31 cellular contexts compared by ENCODE assay signal in the genomic region with DNA sequence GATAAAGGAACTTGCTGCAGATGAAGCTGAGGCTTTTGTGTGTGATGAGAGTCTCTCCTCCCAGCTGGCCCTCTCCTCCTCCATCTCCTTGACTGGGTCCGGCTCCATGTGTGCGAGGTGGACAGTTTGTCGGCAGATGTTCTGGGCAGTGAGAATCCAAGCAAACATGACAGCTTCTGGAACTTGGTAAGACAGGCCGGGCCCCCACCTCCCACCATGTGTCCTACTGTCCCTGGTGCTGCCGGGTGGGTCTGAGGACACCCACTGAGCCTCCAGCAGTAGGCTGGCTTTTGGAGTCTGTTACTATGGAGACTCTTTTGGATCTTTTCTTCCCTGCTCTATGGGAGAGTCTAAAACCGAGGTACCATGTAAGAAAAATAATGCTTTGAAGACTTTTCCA.
"Had no signal": no experiment of that assay in that cellular context is flagged by ENCODE, and none has a peak within 500 bp of the region (broad histone marks: within the 10 kb centered on the region; RNA-seq: fewer than 3 reads in every experiment).

No MANE protein-coding gene starts in this region.

- H3K4me3 Mint-ChIP-seq: naive thymus-derived CD8-positive, alpha-beta T cell; natural killer cell treated with Interleukin-12 subunit alpha and Interleukin-12 subunit beta and Interleukin-15 and Interleukin-18, amount 100 ng/mL, for 72 hours; nephron progenitor cell; neural crest cell; stimulated activated memory B cell treated with anti-CD40 and anti-IgM and Interleukin-4, amounts not matched to agents 10 μg/mL and 1 μg/mL and 100 μg/mL, for 72 hours; stimulated activated naive CD8-positive, alpha-beta T cell treated with anti-CD3 and anti-CD28 coated beads, Interleukin-15, amount 100 ng/mL, for 72 hours; type B pancreatic cell had no signal

- H3K4me1 Mint-ChIP-seq: nephron progenitor cell; neural crest cell; stimulated activated memory B cell treated with anti-CD40 and anti-IgM and Interleukin-4, amounts not matched to agents 10 μg/mL and 1 μg/mL and 100 μg/mL, for 72 hours; stimulated activated naive CD8-positive, alpha-beta T cell treated with anti-CD3 and anti-CD28 coated beads, Interleukin-15, amount 100 ng/mL, for 72 hours had no signal

- ATAC-seq: naive thymus-derived CD8-positive, alpha-beta T cell; natural killer cell treated with Interleukin-12 subunit alpha and Interleukin-12 subunit beta and Interleukin-15 and Interleukin-18, amount 100 ng/mL, for 72 hours; psoas muscle; right cardiac atrium; sciatic nerve; stimulated activated memory B cell treated with anti-CD40 and anti-IgM and Interleukin-4, amounts not matched to agents 10 μg/mL and 1 μg/mL and 100 μg/mL, for 72 hours; stimulated activated naive CD8-positive, alpha-beta T cell treated with anti-CD3 and anti-CD28 coated beads, Interleukin-15, amount 100 ng/mL, for 72 hours; stimulated activated naive CD8-positive, alpha-beta T cell treated with anti-CD3 and anti-CD28 coated beads, Interleukin-15, Interleukin-2, amounts not matched to agents 100 U/mL and 50 U/mL, for 24 hours; upper lobe of right lung had no signal

- H3K9me3 Mint-ChIP-seq: naive thymus-derived CD8-positive, alpha-beta T cell; natural killer cell treated with Interleukin-12 subunit alpha and Interleukin-12 subunit beta and Interleukin-15 and Interleukin-18, amount 100 ng/mL, for 72 hours; nephron progenitor cell; neural crest cell; stimulated activated memory B cell treated with anti-CD40 and anti-IgM and Interleukin-4, amounts not matched to agents 10 μg/mL and 1 μg/mL and 100 μg/mL, for 72 hours; stimulated activated naive CD8-positive, alpha-beta T cell treated with anti-CD3 and anti-CD28 coated beads, Interleukin-15, amount 100 ng/mL, for 72 hours; type B pancreatic cell had no signal

- H3K9ac ChIP-seq: parathyroid adenoma had no signal

- DNase-seq: naive thymus-derived CD8-positive, alpha-beta T cell; nephron progenitor cell; occipital lobe; ovary; psoas muscle; right cardiac atrium; spleen; stimulated activated CD4-positive, alpha-beta T cell treated with anti-CD3 and anti-CD28 coated beads, Interleukin-12 subunit alpha, Interleukin-12 subunit beta, amount 100 ng/mL, for 4 hours; stimulated activated CD4-positive, alpha-beta T cell treated with anti-CD3 and anti-CD28 coated beads, Interleukin-1b, Interleukin-23, amount 100 ng/mL, for 48 hours; stimulated activated CD4-positive, alpha-beta T cell treated with anti-CD3 and anti-CD28 coated beads, Interleukin-4, amount 100 ng/mL, for 1 hour; stimulated activated CD4-positive, alpha-beta T cell treated with anti-CD3 and anti-CD28 coated beads, Interleukin-4, amount 100 ng/mL, for 4 hours; stimulated activated CD8-positive, alpha-beta memory T cell treated with anti-CD3 and anti-CD28 coated beads, Interleukin-4, amount 100 ng/mL, for 48 hours; stimulated activated naive CD4-positive, alpha-beta T cell; stimulated activated naive CD8-positive, alpha-beta T cell treated with anti-CD3 and anti-CD28 coated beads, Interleukin-15, amount 100 ng/mL, for 72 hours; stimulated activated naive CD8-positive, alpha-beta T cell treated with anti-CD3 and anti-CD28 coated beads, Interleukin-15, Interleukin-2, amounts not matched to agents 100 U/mL and 50 U/mL, for 24 hours; substantia nigra; testis; tibial artery; transverse colon; upper lobe of right lung; uterus had no signal

- H3K36me3 ChIP-seq: ovary, uterus had no signal

- H3K27me3 ChIP-seq: ovary, spleen, suprapubic skin, testis, tibial artery, transverse colon, upper lobe of right lung, uterus had no signal

- H3K27ac Mint-ChIP-seq: natural killer cell treated with Interleukin-12 subunit alpha and Interleukin-12 subunit beta and Interleukin-15 and Interleukin-18, amount 100 ng/mL, for 72 hours; nephron progenitor cell; progenitor cell of endocrine pancreas; stimulated activated memory B cell treated with anti-CD40 and anti-IgM and Interleukin-4, amounts not matched to agents 10 μg/mL and 1 μg/mL and 100 μg/mL, for 72 hours; type B pancreatic cell had no signal

- H3K27ac ChIP-seq: ovary, parathyroid adenoma, psoas muscle, skin epidermis, spleen, suprapubic skin, testis, tibial artery, transverse colon, upper lobe of right lung, uterus had no signal

- H3K4me1 ChIP-seq: parathyroid adenoma, psoas muscle, spleen, suprapubic skin, testis, tibial artery, transverse colon, upper lobe of right lung, uterus had no signal

- H3K4me3 ChIP-seq: ovary, psoas muscle, skin epidermis, smooth muscle cell, spleen, suprapubic skin, testis, tibial artery, transverse colon, upper lobe of right lung, uterus had no signal

- H3K9me3 ChIP-seq: ovary, psoas muscle, spleen, suprapubic skin, testis, tibial artery, transverse colon, upper lobe of right lung, uterus had no signal

- H3K27me3 Mint-ChIP-seq: naive thymus-derived CD8-positive, alpha-beta T cell; natural killer cell treated with Interleukin-12 subunit alpha and Interleukin-12 subunit beta and Interleukin-15 and Interleukin-18, amount 100 ng/mL, for 72 hours; progenitor cell of endocrine pancreas; stimulated activated memory B cell treated with anti-CD40 and anti-IgM and Interleukin-4, amounts not matched to agents 10 μg/mL and 1 μg/mL and 100 μg/mL, for 72 hours; stimulated activated naive CD8-positive, alpha-beta T cell treated with anti-CD3 and anti-CD28 coated beads, Interleukin-15, amount 100 ng/mL, for 72 hours; type B pancreatic cell had no signal
